1 cellular context compared by ENCODE assay signal in the genomic region with DNA sequence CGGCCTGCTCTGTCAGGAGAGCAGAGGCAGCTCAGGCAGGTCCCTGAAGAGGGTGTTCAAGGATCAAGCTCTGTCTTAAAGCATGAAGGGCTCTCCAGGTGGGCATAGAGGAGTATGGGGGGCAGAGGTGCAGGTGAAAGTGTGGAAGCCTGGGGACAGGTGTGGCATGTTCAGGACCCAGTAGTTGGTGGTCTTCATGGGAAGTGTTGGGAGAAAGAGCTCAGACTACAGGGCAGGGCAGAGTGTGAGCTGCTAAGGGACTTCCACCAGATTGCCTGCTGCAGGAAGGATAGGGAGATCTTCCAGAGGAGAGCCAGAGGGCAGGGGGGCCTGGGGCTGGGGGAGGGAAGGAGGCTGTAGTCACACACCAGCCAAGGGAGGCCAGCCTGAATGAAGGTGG.
TF ChIP-seq lines count a peak whose summit lies in the region.

No MANE protein-coding gene starts in this region.

TF ChIP-seq in H1, 55 proteins besides CTCF, POLR2A, EP300 and RAD21:
- TF ChIP-seq, protein P1, sequence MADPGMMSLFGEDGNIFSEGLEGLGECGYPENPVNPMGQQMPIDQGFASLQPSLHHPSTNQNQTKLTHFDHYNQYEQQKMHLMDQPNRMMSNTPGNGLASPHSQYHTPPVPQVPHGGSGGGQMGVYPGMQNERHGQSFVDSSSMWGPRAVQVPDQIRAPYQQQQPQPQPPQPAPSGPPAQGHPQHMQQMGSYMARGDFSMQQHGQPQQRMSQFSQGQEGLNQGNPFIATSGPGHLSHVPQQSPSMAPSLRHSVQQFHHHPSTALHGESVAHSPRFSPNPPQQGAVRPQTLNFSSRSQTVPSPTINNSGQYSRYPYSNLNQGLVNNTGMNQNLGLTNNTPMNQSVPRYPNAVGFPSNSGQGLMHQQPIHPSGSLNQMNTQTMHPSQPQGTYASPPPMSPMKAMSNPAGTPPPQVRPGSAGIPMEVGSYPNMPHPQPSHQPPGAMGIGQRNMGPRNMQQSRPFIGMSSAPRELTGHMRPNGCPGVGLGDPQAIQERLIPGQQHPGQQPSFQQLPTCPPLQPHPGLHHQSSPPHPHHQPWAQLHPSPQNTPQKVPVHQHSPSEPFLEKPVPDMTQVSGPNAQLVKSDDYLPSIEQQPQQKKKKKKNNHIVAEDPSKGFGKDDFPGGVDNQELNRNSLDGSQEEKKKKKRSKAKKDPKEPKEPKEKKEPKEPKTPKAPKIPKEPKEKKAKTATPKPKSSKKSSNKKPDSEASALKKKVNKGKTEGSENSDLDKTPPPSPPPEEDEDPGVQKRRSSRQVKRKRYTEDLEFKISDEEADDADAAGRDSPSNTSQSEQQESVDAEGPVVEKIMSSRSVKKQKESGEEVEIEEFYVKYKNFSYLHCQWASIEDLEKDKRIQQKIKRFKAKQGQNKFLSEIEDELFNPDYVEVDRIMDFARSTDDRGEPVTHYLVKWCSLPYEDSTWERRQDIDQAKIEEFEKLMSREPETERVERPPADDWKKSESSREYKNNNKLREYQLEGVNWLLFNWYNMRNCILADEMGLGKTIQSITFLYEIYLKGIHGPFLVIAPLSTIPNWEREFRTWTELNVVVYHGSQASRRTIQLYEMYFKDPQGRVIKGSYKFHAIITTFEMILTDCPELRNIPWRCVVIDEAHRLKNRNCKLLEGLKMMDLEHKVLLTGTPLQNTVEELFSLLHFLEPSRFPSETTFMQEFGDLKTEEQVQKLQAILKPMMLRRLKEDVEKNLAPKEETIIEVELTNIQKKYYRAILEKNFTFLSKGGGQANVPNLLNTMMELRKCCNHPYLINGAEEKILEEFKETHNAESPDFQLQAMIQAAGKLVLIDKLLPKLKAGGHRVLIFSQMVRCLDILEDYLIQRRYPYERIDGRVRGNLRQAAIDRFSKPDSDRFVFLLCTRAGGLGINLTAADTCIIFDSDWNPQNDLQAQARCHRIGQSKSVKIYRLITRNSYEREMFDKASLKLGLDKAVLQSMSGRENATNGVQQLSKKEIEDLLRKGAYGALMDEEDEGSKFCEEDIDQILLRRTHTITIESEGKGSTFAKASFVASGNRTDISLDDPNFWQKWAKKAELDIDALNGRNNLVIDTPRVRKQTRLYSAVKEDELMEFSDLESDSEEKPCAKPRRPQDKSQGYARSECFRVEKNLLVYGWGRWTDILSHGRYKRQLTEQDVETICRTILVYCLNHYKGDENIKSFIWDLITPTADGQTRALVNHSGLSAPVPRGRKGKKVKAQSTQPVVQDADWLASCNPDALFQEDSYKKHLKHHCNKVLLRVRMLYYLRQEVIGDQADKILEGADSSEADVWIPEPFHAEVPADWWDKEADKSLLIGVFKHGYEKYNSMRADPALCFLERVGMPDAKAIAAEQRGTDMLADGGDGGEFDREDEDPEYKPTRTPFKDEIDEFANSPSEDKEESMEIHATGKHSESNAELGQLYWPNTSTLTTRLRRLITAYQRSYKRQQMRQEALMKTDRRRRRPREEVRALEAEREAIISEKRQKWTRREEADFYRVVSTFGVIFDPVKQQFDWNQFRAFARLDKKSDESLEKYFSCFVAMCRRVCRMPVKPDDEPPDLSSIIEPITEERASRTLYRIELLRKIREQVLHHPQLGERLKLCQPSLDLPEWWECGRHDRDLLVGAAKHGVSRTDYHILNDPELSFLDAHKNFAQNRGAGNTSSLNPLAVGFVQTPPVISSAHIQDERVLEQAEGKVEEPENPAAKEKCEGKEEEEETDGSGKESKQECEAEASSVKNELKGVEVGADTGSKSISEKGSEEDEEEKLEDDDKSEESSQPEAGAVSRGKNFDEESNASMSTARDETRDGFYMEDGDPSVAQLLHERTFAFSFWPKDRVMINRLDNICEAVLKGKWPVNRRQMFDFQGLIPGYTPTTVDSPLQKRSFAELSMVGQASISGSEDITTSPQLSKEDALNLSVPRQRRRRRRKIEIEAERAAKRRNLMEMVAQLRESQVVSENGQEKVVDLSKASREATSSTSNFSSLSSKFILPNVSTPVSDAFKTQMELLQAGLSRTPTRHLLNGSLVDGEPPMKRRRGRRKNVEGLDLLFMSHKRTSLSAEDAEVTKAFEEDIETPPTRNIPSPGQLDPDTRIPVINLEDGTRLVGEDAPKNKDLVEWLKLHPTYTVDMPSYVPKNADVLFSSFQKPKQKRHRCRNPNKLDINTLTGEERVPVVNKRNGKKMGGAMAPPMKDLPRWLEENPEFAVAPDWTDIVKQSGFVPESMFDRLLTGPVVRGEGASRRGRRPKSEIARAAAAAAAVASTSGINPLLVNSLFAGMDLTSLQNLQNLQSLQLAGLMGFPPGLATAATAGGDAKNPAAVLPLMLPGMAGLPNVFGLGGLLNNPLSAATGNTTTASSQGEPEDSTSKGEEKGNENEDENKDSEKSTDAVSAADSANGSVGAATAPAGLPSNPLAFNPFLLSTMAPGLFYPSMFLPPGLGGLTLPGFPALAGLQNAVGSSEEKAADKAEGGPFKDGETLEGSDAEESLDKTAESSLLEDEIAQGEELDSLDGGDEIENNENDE (IDR thresholded peaks at IDR 0.05; ENCODE audit: insufficient replicate concordance, low read length), result no peak
- TF ChIP-seq CREB1 (IDR thresholded peaks at IDR 0.05) (no peak), CBX8 (IDR thresholded peaks at IDR 0.05; ENCODE audit: borderline replicate concordance, low read depth, low read length) (no peak), SP2 (IDR thresholded peaks at IDR 0.05; ENCODE audit: low read length) (no peak), CTBP2 (IDR thresholded peaks at IDR 0.05; ENCODE audit: borderline replicate concordance, insufficient read depth, insufficient read length, low read length) (no peak), CHD1 (IDR thresholded peaks at IDR 0.05; ENCODE audit: low read depth, low read length) (no peak), TCF12 (IDR thresholded peaks at IDR 0.05; ENCODE audit: low read depth, low read length) (no peak)
